ENCODE assay signal across 2 cellular contexts in the genomic region with DNA sequence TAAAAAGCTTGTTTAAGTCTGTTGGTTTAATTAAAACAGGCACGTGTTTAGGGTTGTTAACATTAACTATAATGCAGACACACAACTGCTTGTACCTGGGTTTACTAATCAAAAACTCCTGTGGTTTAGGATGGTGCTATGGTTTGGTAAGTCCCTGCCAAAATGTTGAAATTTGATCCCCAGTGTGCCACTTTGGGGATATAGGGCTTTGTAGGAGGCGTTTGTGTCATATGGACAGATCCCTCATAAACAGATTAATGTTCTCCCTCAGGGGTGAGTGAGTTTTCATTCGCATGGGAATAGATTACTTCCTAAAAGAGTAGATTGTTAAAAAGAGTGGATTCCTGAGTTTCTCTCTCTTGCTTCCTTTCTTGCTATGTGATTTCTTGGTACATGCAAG.
TF ChIP-seq lines count a peak whose summit lies in the region.

No MANE protein-coding gene starts in this region.

TF ChIP-seq in GM12878, 131 proteins besides CTCF, POLR2A, EP300 and RAD21 (continued from another document):
- TF ChIP-seq, protein P1, sequence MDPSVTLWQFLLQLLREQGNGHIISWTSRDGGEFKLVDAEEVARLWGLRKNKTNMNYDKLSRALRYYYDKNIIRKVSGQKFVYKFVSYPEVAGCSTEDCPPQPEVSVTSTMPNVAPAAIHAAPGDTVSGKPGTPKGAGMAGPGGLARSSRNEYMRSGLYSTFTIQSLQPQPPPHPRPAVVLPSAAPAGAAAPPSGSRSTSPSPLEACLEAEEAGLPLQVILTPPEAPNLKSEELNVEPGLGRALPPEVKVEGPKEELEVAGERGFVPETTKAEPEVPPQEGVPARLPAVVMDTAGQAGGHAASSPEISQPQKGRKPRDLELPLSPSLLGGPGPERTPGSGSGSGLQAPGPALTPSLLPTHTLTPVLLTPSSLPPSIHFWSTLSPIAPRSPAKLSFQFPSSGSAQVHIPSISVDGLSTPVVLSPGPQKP (IDR thresholded peaks at IDR 0.05; ENCODE audit: low read depth, low read length) = no peak
- TF ChIP-seq, protein P2, sequence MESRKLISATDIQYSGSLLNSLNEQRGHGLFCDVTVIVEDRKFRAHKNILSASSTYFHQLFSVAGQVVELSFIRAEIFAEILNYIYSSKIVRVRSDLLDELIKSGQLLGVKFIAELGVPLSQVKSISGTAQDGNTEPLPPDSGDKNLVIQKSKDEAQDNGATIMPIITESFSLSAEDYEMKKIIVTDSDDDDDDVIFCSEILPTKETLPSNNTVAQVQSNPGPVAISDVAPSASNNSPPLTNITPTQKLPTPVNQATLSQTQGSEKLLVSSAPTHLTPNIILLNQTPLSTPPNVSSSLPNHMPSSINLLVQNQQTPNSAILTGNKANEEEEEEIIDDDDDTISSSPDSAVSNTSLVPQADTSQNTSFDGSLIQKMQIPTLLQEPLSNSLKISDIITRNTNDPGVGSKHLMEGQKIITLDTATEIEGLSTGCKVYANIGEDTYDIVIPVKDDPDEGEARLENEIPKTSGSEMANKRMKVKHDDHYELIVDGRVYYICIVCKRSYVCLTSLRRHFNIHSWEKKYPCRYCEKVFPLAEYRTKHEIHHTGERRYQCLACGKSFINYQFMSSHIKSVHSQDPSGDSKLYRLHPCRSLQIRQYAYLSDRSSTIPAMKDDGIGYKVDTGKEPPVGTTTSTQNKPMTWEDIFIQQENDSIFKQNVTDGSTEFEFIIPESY (IDR thresholded peaks at IDR 0.05) = no peak
- TF ChIP-seq, protein P3, sequence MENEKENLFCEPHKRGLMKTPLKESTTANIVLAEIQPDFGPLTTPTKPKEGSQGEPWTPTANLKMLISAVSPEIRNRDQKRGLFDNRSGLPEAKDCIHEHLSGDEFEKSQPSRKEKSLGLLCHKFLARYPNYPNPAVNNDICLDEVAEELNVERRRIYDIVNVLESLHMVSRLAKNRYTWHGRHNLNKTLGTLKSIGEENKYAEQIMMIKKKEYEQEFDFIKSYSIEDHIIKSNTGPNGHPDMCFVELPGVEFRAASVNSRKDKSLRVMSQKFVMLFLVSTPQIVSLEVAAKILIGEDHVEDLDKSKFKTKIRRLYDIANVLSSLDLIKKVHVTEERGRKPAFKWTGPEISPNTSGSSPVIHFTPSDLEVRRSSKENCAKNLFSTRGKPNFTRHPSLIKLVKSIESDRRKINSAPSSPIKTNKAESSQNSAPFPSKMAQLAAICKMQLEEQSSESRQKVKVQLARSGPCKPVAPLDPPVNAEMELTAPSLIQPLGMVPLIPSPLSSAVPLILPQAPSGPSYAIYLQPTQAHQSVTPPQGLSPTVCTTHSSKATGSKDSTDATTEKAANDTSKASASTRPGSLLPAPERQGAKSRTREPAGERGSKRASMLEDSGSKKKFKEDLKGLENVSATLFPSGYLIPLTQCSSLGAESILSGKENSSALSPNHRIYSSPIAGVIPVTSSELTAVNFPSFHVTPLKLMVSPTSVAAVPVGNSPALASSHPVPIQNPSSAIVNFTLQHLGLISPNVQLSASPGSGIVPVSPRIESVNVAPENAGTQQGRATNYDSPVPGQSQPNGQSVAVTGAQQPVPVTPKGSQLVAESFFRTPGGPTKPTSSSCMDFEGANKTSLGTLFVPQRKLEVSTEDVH (IDR thresholded peaks at IDR 0.05; ENCODE audit: low read depth, partially characterized antibody) = no peak
- TF ChIP-seq, protein P4, sequence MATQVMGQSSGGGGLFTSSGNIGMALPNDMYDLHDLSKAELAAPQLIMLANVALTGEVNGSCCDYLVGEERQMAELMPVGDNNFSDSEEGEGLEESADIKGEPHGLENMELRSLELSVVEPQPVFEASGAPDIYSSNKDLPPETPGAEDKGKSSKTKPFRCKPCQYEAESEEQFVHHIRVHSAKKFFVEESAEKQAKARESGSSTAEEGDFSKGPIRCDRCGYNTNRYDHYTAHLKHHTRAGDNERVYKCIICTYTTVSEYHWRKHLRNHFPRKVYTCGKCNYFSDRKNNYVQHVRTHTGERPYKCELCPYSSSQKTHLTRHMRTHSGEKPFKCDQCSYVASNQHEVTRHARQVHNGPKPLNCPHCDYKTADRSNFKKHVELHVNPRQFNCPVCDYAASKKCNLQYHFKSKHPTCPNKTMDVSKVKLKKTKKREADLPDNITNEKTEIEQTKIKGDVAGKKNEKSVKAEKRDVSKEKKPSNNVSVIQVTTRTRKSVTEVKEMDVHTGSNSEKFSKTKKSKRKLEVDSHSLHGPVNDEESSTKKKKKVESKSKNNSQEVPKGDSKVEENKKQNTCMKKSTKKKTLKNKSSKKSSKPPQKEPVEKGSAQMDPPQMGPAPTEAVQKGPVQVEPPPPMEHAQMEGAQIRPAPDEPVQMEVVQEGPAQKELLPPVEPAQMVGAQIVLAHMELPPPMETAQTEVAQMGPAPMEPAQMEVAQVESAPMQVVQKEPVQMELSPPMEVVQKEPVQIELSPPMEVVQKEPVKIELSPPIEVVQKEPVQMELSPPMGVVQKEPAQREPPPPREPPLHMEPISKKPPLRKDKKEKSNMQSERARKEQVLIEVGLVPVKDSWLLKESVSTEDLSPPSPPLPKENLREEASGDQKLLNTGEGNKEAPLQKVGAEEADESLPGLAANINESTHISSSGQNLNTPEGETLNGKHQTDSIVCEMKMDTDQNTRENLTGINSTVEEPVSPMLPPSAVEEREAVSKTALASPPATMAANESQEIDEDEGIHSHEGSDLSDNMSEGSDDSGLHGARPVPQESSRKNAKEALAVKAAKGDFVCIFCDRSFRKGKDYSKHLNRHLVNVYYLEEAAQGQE (IDR thresholded peaks at IDR 0.05; ENCODE audit: low read depth, low read length) = no peak
- no peak for TF ChIP-seq MXI1 (IDR thresholded peaks at IDR 0.05; ENCODE audit: low read depth, low read length)
- TF ChIP-seq ZBED1 (IDR thresholded peaks at IDR 0.05; ENCODE audit: borderline replicate concordance) = no peak
- TF ChIP-seq, protein P5, sequence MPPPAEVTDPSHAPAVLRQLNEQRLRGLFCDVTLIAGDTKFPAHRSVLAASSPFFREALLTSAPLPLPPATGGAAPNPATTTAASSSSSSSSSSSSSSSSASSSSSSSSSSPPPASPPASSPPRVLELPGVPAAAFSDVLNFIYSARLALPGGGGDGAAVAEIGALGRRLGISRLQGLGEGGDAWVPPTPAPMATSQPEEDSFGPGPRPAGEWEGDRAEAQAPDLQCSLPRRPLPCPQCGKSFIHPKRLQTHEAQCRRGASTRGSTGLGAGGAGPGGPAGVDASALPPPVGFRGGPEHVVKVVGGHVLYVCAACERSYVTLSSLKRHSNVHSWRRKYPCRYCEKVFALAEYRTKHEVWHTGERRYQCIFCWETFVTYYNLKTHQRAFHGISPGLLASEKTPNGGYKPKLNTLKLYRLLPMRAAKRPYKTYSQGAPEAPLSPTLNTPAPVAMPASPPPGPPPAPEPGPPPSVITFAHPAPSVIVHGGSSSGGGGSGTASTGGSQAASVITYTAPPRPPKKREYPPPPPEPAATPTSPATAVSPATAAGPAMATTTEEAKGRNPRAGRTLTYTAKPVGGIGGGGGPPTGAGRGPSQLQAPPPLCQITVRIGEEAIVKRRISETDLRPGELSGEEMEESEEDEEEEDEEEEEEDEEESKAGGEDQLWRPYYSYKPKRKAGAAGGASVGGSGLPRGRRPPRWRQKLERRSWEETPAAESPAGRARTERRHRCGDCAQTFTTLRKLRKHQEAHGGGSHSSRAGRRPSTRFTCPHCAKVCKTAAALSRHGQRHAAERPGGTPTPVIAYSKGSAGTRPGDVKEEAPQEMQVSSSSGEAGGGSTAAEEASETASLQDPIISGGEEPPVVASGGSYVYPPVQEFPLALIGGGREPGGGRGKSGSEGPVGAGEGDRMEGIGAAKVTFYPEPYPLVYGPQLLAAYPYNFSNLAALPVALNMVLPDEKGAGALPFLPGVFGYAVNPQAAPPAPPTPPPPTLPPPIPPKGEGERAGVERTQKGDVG (CRISPR knock-in tag; IDR thresholded peaks at IDR 0.05) = no peak
- no peak for TF ChIP-seq ZNF24 (IDR thresholded peaks at IDR 0.05)
- TF ChIP-seq EGR1 (IDR thresholded peaks at IDR 0.05; ENCODE audit: borderline replicate concordance in 1 of 2, low read depth in 2 of 2, low read length in 2 of 2) = no peak
- no peak for TF ChIP-seq NR2C1 (IDR thresholded peaks at IDR 0.05)

TF ChIP-seq in SK-N-SH treated with all-trans-retinoic acid at 6 μM for 48 hours, 23 proteins besides CTCF, POLR2A, EP300 and RAD21 (continued from another document):
- TF ChIP-seq, protein P6, sequence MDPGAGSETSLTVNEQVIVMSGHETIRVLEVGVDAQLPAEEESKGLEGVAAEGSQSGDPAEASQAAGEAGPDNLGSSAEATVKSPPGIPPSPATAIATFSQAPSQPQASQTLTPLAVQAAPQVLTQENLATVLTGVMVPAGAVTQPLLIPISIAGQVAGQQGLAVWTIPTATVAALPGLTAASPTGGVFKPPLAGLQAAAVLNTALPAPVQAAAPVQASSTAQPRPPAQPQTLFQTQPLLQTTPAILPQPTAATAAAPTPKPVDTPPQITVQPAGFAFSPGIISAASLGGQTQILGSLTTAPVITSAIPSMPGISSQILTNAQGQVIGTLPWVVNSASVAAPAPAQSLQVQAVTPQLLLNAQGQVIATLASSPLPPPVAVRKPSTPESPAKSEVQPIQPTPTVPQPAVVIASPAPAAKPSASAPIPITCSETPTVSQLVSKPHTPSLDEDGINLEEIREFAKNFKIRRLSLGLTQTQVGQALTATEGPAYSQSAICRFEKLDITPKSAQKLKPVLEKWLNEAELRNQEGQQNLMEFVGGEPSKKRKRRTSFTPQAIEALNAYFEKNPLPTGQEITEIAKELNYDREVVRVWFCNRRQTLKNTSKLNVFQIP (CRISPR knock-in tag; IDR thresholded peaks at IDR 0.05; ENCODE audit: borderline replicate concordance, low read depth) = no peak
- TF ChIP-seq BACH2 (CRISPR knock-in tag; IDR thresholded peaks at IDR 0.05; ENCODE audit: borderline replicate concordance) (no peak), CSDC2 (CRISPR knock-in tag; IDR thresholded peaks at IDR 0.05) (no peak), PPARA (CRISPR knock-in tag; IDR thresholded peaks at IDR 0.05; ENCODE audit: borderline replicate concordance) (no peak), ZNF565 (CRISPR knock-in tag; conservative IDR thresholded peaks at IDR 0.05; ENCODE audit: low read depth) (no peak), TCF4 (CRISPR knock-in tag; IDR thresholded peaks at IDR 0.05; ENCODE audit: borderline replicate concordance) (no peak), ZC3H10 (CRISPR knock-in tag; IDR thresholded peaks at IDR 0.05) (no peak), OSR1 (CRISPR knock-in tag; IDR thresholded peaks at IDR 0.05) (no peak), ARNTL (CRISPR knock-in tag; IDR thresholded peaks at IDR 0.05; ENCODE audit: borderline replicate concordance, low read depth) (no peak), ZNF70 (CRISPR knock-in tag; IDR thresholded peaks at IDR 0.05) (no peak)
